ENCODE assay signal across 8 cellular contexts in genomic region chr17:44210342-44211192, GRCh38. TPM values are rescaled to one million over a fixed set of nuclear protein-coding genes. Genes with fewer than 3 reads are reported as not detected.
DNase-seq lines count a peak whose midpoint lies in the region; ATAC-seq and TF ChIP-seq lines count a peak whose summit lies in the region.

No MANE protein-coding gene starts in this region.

- peaks cover 38 to 88% of the 10 kb centered on the region in 2 experiments for H3K36me3 ChIP-seq in HEK293 (ENCODE audit: control insufficient read depth in 2 of 2, insufficient read depth in 1 of 2, low read length in 2 of 2)

- H3K4me1 ChIP-seq in HEK293 (ENCODE audit: control insufficient read depth, insufficient read depth, low read length), result no peaks in the 10 kb centered on the region

- H3K9me3 ChIP-seq in HEK293 (ENCODE audit: control insufficient read depth, insufficient read depth, low read depth, low read length), result no peaks in the 10 kb centered on the region

- peak overlapping the region; percentile 74 for H3K27ac Mint-ChIP-seq in activated B cell treated with CpG ODN at 0.5 μM for 24 hours

- peak; percentile 98 for ATAC-seq in activated B cell treated with CpG ODN at 0.5 μM for 24 hours (ENCODE audit: low read depth)

- TF ChIP-seq CTCF in HEK293 (tag by site-specific recombination; IDR thresholded peaks at IDR 0.05) (peak; percentile 78), activated B cell treated with CpG ODN at 0.5 μM for 24 hours (IDR thresholded peaks at IDR 0.05) (peak; percentile 73)

- peak overlapping the region; percentile 52 for H3K4me3 Mint-ChIP-seq in activated B cell treated with CpG ODN at 0.5 μM for 24 hours

- H3K4me3 ChIP-seq in HEK293 (ENCODE audit: low read depth, low read length), result no peak overlapping the region

- intact Hi-C loops in activated B cell treated with CpG ODN at 0.5 μM for 24 hours (cut with micrococcal nuclease), result loop anchor here (1.0 to 2.0 kb wide), 7 partner anchors 8 to 144 kb away; partner anchors contain the start of genes GRN, HROB and SLC25A39

- DNase-seq in GM04504 (ENCODE audit: low read depth), result peak; percentile 77
- peak; percentile 64 for DNase-seq in NCI-H2029 (lab: John Stamatoyannopoulos, UW)
- peak; percentile 93 for DNase-seq in activated B cell treated with CpG ODN at 0.5 μM for 24 hours
- peak in 58 of 61 donors; percentile 34 to 90 (median 78) for DNase-seq in caudate nucleus (lab: John Stamatoyannopoulos, UW)
- DNase-seq in kidney tubule cell (ENCODE audit: low spot score), result peak; percentile 77
- peak; percentile 87 for DNase-seq in stimulated activated CD4-positive, alpha-beta T cell treated with anti-CD3 and anti-CD28 coated beads, Interleukin-1b, Interleukin-23, amount 100 ng/mL, for 4 hours (ENCODE audit: low read depth in 2 of 2)
- DNase-seq in COR-L47 (lab: John Stamatoyannopoulos, UW), result no peak

- peaks cover 55% of the 10 kb centered on the region for H3K4me1 Mint-ChIP-seq in activated B cell treated with CpG ODN at 0.5 μM for 24 hours

- POLR2A ChIA-PET in HEK293 (lab: Yijun Ruan, JAX) (interaction anchor here (0.9 to 4.1 kb wide), 6 partner anchors 8 to 114 kb away, joined by 3 to 23 read pairs (median 4); partner anchors contain the start of genes ATXN7L3, TMUB2 and UBTF), activated B cell treated with CpG ODN at 0.5 μM for 24 hours (lab: Charles Lee) (interaction anchor here (0.5 to 4.6 kb wide), 19 partner anchors 9 to 209 kb away, joined by 3 to 76 read pairs (median 6); partner anchors contain the start of genes GRN, SLC25A39, TMUB2 and UBTF)

- H3K27ac ChIP-seq in HEK293 (ENCODE audit: extremely low read depth, low read depth, low read length) (no peak overlapping the region; the same call in 1 of the 2 replicates), caudate nucleus (ENCODE audit: low read depth, low read length) (peak overlapping the region; percentile 54)

- no peaks in the 10 kb centered on the region for H3K27me3 Mint-ChIP-seq in activated B cell treated with CpG ODN at 0.5 μM for 24 hours

- peaks cover 81% of the 10 kb centered on the region for H3K36me3 Mint-ChIP-seq in activated B cell treated with CpG ODN at 0.5 μM for 24 hours (ENCODE audit: low read depth)

- no peaks in the 10 kb centered on the region for H3K9me3 Mint-ChIP-seq in activated B cell treated with CpG ODN at 0.5 μM for 24 hours

- CTCF ChIA-PET in HEK293 (lab: Yijun Ruan, JAX), result interaction anchor here (0.5 to 3.7 kb wide), 24 partner anchors 9 to 313 kb away, joined by 3 to 33 read pairs (median 4); partner anchors contain the start of genes GRN, SLC25A39 and TMUB2
- CTCF ChIA-PET in activated B cell treated with CpG ODN at 0.5 μM for 24 hours (lab: Charles Lee), result interaction anchor here (0.6 to 5.3 kb wide), 25 partner anchors 9 to 267 kb away, joined by 3 to 108 read pairs (median 4); partner anchors contain the start of genes FAM171A2, GRN, TMUB2 and UBTF

TF ChIP-seq in HEK293, 187 proteins besides CTCF, POLR2A, EP300 and RAD21 (continues in another document):
- no peak for TF ChIP-seq ZNF560 (tag by site-specific recombination; IDR thresholded peaks at IDR 0.05; ENCODE audit: borderline replicate concordance)
- TF ChIP-seq ZNF558 (tag by site-specific recombination; IDR thresholded peaks at IDR 0.05), result no peak
- no peak for TF ChIP-seq ZNF776 (tag by site-specific recombination; IDR thresholded peaks at IDR 0.05; ENCODE audit: borderline replicate concordance)
- no peak for TF ChIP-seq ZBTB49 (tag by site-specific recombination; IDR thresholded peaks at IDR 0.05; ENCODE audit: low read depth)
- TF ChIP-seq ZNF350 (tag by site-specific recombination; IDR thresholded peaks at IDR 0.05), result no peak
- TF ChIP-seq ZNF600 (tag by site-specific recombination; IDR thresholded peaks at IDR 0.05), result peak; percentile 51; the same call in 1 of the 2 replicates
- no peak for TF ChIP-seq MEIS1 (CRISPR knock-in tag; IDR thresholded peaks at IDR 0.05; ENCODE audit: borderline replicate concordance)
- TF ChIP-seq ZNF610 (tag by site-specific recombination; IDR thresholded peaks at IDR 0.05; ENCODE audit: borderline replicate concordance), result no peak
- TF ChIP-seq ELK4 (IDR thresholded peaks at IDR 0.05; ENCODE audit: borderline replicate concordance, low read depth, low read length), result no peak
- no peak for TF ChIP-seq ZNF211 (tag by site-specific recombination; IDR thresholded peaks at IDR 0.05; ENCODE audit: low read depth)
- no peak for TF ChIP-seq ZNF670 (tag by site-specific recombination; IDR thresholded peaks at IDR 0.05; ENCODE audit: low read depth)
- no peak for TF ChIP-seq YY1 (tag by site-specific recombination; IDR thresholded peaks at IDR 0.05)
- peak; percentile 84 for TF ChIP-seq KLF10 (tag by site-specific recombination; IDR thresholded peaks at IDR 0.05)
- TF ChIP-seq ZNF677 (tag by site-specific recombination; IDR thresholded peaks at IDR 0.05), result no peak
- TF ChIP-seq ZNF132 (tag by site-specific recombination; IDR thresholded peaks at IDR 0.05; ENCODE audit: borderline replicate concordance), result no peak
- no peak for TF ChIP-seq ZNF223 (tag by site-specific recombination; IDR thresholded peaks at IDR 0.05)
- TF ChIP-seq ZNF174 (tag by site-specific recombination; IDR thresholded peaks at IDR 0.05), result no peak
- no peak for TF ChIP-seq ZFP37 (tag by site-specific recombination; IDR thresholded peaks at IDR 0.05)
- no peak for TF ChIP-seq ZNF510 (tag by site-specific recombination; IDR thresholded peaks at IDR 0.05; ENCODE audit: insufficient replicate concordance)
- TF ChIP-seq ZNF747 (tag by site-specific recombination; IDR thresholded peaks at IDR 0.05), result no peak
- TF ChIP-seq ZNF843 (tag by site-specific recombination; IDR thresholded peaks at IDR 0.05), result no peak
- TF ChIP-seq OSR2 (tag by site-specific recombination; IDR thresholded peaks at IDR 0.05), result no peak; the same call in 1 of the 2 replicates
- peak; percentile 60; the same call in 1 of the 2 replicates for TF ChIP-seq ZNF692 (tag by site-specific recombination; IDR thresholded peaks at IDR 0.05)
- no peak for TF ChIP-seq ZNF416 (tag by site-specific recombination; IDR thresholded peaks at IDR 0.05)
- TF ChIP-seq KLF1 (tag by site-specific recombination; IDR thresholded peaks at IDR 0.05), result no peak
- TF ChIP-seq ZNF521 (tag by site-specific recombination; IDR thresholded peaks at IDR 0.05), result no peak
- TF ChIP-seq BCL6B (tag by site-specific recombination; IDR thresholded peaks at IDR 0.05), result no peak

RNA-seq across cellular contexts. Expression of gene UBTF, which starts 8.9 kb away (rescaled TPM):
- total RNA-seq in activated B cell treated with CpG ODN at 0.5 μM for 24 hours, result 139 and 146 TPM in 2 replicates

RNA-seq across cellular contexts. Expression of gene ATXN7L3, which starts 10.9 kb away (rescaled TPM):
- total RNA-seq in activated B cell treated with CpG ODN at 0.5 μM for 24 hours, result 92.0 and 103 TPM in 2 replicates

RNA-seq across cellular contexts. Expression of gene TMUB2, which starts 23.8 kb away (rescaled TPM):
- total RNA-seq in activated B cell treated with CpG ODN at 0.5 μM for 24 hours, result 32.3 and 36.0 TPM in 2 replicates

RNA-seq across cellular contexts. Expression of gene ASB16, which starts 40.1 kb away (rescaled TPM):
- total RNA-seq in activated B cell treated with CpG ODN at 0.5 μM for 24 hours, result not detected in 2 replicates

RNA-seq across cellular contexts. Expression of gene SLC4A1, which starts 57.4 kb away (rescaled TPM):
- 0.10 and 0.13 TPM in 2 replicates for total RNA-seq in activated B cell treated with CpG ODN at 0.5 μM for 24 hours
